In genomic region chr11:126341760-126342161, GRCh38 we compare ENCODE assay signal across 9 cellular contexts. TPM values are rescaled to one million over a fixed set of nuclear protein-coding genes. Genes with fewer than 3 reads are reported as not detected.
DNase-seq lines count a peak whose midpoint lies in the region; ATAC-seq lines count a peak whose summit lies in the region.
"Had no signal": no experiment of that assay in that cellular context is flagged by ENCODE, and none has a peak within 500 bp of the region (broad histone marks: within the 10 kb centered on the region; RNA-seq: fewer than 3 reads in every experiment).

No MANE protein-coding gene starts in this region.

- DNase-seq in activated T-cell treated with anti-CD3 and anti-CD28 coated beads, Interleukin-2, amount 50 U/mL, for 24 hours = no peak
- DNase-seq in activated T-cell treated with anti-CD3 and anti-CD28 coated beads for 4 hours (no peak), T-helper 17 cell (no peak), fibroblast of gingiva (ENCODE audit: low read depth) (peak; percentile 63)
- no peak for DNase-seq in stimulated activated effector memory CD8-positive, alpha-beta T cell treated with anti-CD3 and anti-CD28 coated beads, Interleukin-12 subunit alpha, Interleukin-12 subunit beta, amount 100 ng/mL, for 72 hours (ENCODE audit: low spot score in 2 of 2)
- DNase-seq in activated T-helper 1 cell treated with anti-CD3 and anti-CD28 coated beads, Interleukin-12 subunit alpha, Interleukin-12 subunit beta, Interleukin-2, Interleukin-4 antibody, amounts not matched to agents 30 ng/mL and 10 ng/mL and 1 ng/mL, durations not matched to agents 14 hours and 24 hours and 36 hours (ENCODE audit: low spot score) = no peak
- DNase-seq: tibial artery had no signal

- no peaks in the 10 kb centered on the region for H3K27me3 Mint-ChIP-seq in activated T-cell treated with anti-CD3 and anti-CD28 coated beads, Interleukin-2, amount 50 U/mL, for 24 hours
- H3K27me3 Mint-ChIP-seq in T-helper 17 cell = no peaks in the 10 kb centered on the region
- H3K27me3 Mint-ChIP-seq in activated T-helper 1 cell treated with anti-CD3 and anti-CD28 coated beads, Interleukin-12 subunit alpha, Interleukin-12 subunit beta, Interleukin-2, Interleukin-4 antibody, amounts not matched to agents 30 ng/mL and 10 ng/mL and 1 ng/mL, durations not matched to agents 14 hours and 24 hours and 36 hours (ENCODE audit: insufficient read depth) = no peaks in the 10 kb centered on the region

- H3K36me3 Mint-ChIP-seq in activated T-cell treated with anti-CD3 and anti-CD28 coated beads, Interleukin-2, amount 50 U/mL, for 24 hours (ENCODE audit: low read depth) = peaks cover 84% of the 10 kb centered on the region
- H3K36me3 Mint-ChIP-seq in T-helper 17 cell (ENCODE audit: low read depth) = peaks cover 4% of the 10 kb centered on the region
- peaks cover 72% of the 10 kb centered on the region for H3K36me3 Mint-ChIP-seq in stimulated activated effector memory CD8-positive, alpha-beta T cell treated with anti-CD3 and anti-CD28 coated beads, Interleukin-12 subunit alpha, Interleukin-12 subunit beta, amount 100 ng/mL, for 72 hours
- H3K36me3 Mint-ChIP-seq in activated T-helper 1 cell treated with anti-CD3 and anti-CD28 coated beads, Interleukin-12 subunit alpha, Interleukin-12 subunit beta, Interleukin-2, Interleukin-4 antibody, amounts not matched to agents 30 ng/mL and 10 ng/mL and 1 ng/mL, durations not matched to agents 14 hours and 24 hours and 36 hours (ENCODE audit: low read depth) = peaks cover 23% of the 10 kb centered on the region

- no peaks in the 10 kb centered on the region for H3K9me3 Mint-ChIP-seq in activated T-cell treated with anti-CD3 and anti-CD28 coated beads, Interleukin-2, amount 50 U/mL, for 24 hours
- no peaks in the 10 kb centered on the region for H3K9me3 Mint-ChIP-seq in stimulated activated effector memory CD8-positive, alpha-beta T cell treated with anti-CD3 and anti-CD28 coated beads, Interleukin-12 subunit alpha, Interleukin-12 subunit beta, amount 100 ng/mL, for 72 hours
- no peaks in the 10 kb centered on the region for H3K9me3 Mint-ChIP-seq in activated T-helper 1 cell treated with anti-CD3 and anti-CD28 coated beads, Interleukin-12 subunit alpha, Interleukin-12 subunit beta, Interleukin-2, Interleukin-4 antibody, amounts not matched to agents 30 ng/mL and 10 ng/mL and 1 ng/mL, durations not matched to agents 14 hours and 24 hours and 36 hours

- ATAC-seq in T-helper 17 cell (no peak), HG03439 (IDR thresholded peaks at IDR 0.05; ENCODE audit: unreplicated experiment) (no peak), GM18909 (IDR thresholded peaks at IDR 0.05; ENCODE audit: poor library complexity, unreplicated experiment) (no peak)
- ATAC-seq in stimulated activated effector memory CD8-positive, alpha-beta T cell treated with anti-CD3 and anti-CD28 coated beads, Interleukin-12 subunit alpha, Interleukin-12 subunit beta, amount 100 ng/mL, for 72 hours = no peak

- H3K9me3 ChIP-seq in T-helper 17 cell (ENCODE audit: control insufficient read depth, low read length, poor library complexity, severe bottlenecking) = no peaks in the 10 kb centered on the region
- H3K9me3 ChIP-seq: tibial artery had no signal

- intact Hi-C loops in activated T-helper 1 cell treated with anti-CD3 and anti-CD28 coated beads, Interleukin-12 subunit alpha, Interleukin-12 subunit beta, Interleukin-2, Interleukin-4 antibody, amounts not matched to agents 30 ng/mL and 10 ng/mL and 1 ng/mL, durations not matched to agents 14 hours and 24 hours and 36 hours (cut with micrococcal nuclease) = no loop called here

- H3K27ac Mint-ChIP-seq in activated T-cell treated with anti-CD3 and anti-CD28 coated beads, Interleukin-2, amount 50 U/mL, for 24 hours = peak overlapping the region; percentile 81
- H3K27ac Mint-ChIP-seq in T-helper 17 cell = peak overlapping the region; percentile 4
- H3K27ac Mint-ChIP-seq in stimulated activated effector memory CD8-positive, alpha-beta T cell treated with anti-CD3 and anti-CD28 coated beads, Interleukin-12 subunit alpha, Interleukin-12 subunit beta, amount 100 ng/mL, for 72 hours = peak overlapping the region; percentile 43
- no peak overlapping the region for H3K27ac Mint-ChIP-seq in activated T-helper 1 cell treated with anti-CD3 and anti-CD28 coated beads, Interleukin-12 subunit alpha, Interleukin-12 subunit beta, Interleukin-2, Interleukin-4 antibody, amounts not matched to agents 30 ng/mL and 10 ng/mL and 1 ng/mL, durations not matched to agents 14 hours and 24 hours and 36 hours

- no peak overlapping the region for H3K4me3 Mint-ChIP-seq in activated T-cell treated with anti-CD3 and anti-CD28 coated beads, Interleukin-2, amount 50 U/mL, for 24 hours
- no peak overlapping the region for H3K4me3 Mint-ChIP-seq in T-helper 17 cell
- H3K4me3 Mint-ChIP-seq in stimulated activated effector memory CD8-positive, alpha-beta T cell treated with anti-CD3 and anti-CD28 coated beads, Interleukin-12 subunit alpha, Interleukin-12 subunit beta, amount 100 ng/mL, for 72 hours = no peak overlapping the region
- no peak overlapping the region for H3K4me3 Mint-ChIP-seq in activated T-helper 1 cell treated with anti-CD3 and anti-CD28 coated beads, Interleukin-12 subunit alpha, Interleukin-12 subunit beta, Interleukin-2, Interleukin-4 antibody, amounts not matched to agents 30 ng/mL and 10 ng/mL and 1 ng/mL, durations not matched to agents 14 hours and 24 hours and 36 hours

- H3K4me1 Mint-ChIP-seq in activated T-cell treated with anti-CD3 and anti-CD28 coated beads, Interleukin-2, amount 50 U/mL, for 24 hours (ENCODE audit: low read depth) = peaks cover 21% of the 10 kb centered on the region
- peaks cover 6% of the 10 kb centered on the region for H3K4me1 Mint-ChIP-seq in T-helper 17 cell
- peaks cover 28% of the 10 kb centered on the region for H3K4me1 Mint-ChIP-seq in stimulated activated effector memory CD8-positive, alpha-beta T cell treated with anti-CD3 and anti-CD28 coated beads, Interleukin-12 subunit alpha, Interleukin-12 subunit beta, amount 100 ng/mL, for 72 hours
- H3K4me1 Mint-ChIP-seq in activated T-helper 1 cell treated with anti-CD3 and anti-CD28 coated beads, Interleukin-12 subunit alpha, Interleukin-12 subunit beta, Interleukin-2, Interleukin-4 antibody, amounts not matched to agents 30 ng/mL and 10 ng/mL and 1 ng/mL, durations not matched to agents 14 hours and 24 hours and 36 hours (ENCODE audit: low read depth) = peaks cover 31% of the 10 kb centered on the region

RNA-seq across cellular contexts. Expression of gene ST3GAL4, which starts 13.7 kb away (rescaled TPM):
- 1 to 10 TPM; 3.0 to 4.8 TPM for total RNA-seq in T-helper 17 cell
- 13.2 and 14.1 TPM in 2 replicates for total RNA-seq in activated T-helper 1 cell treated with anti-CD3 and anti-CD28 coated beads, Interleukin-12 subunit alpha, Interleukin-12 subunit beta, Interleukin-2, Interleukin-4 antibody, amounts not matched to agents 30 ng/mL and 10 ng/mL and 1 ng/mL, durations not matched to agents 14 hours and 24 hours and 36 hours

RNA-seq across cellular contexts. Expression of gene DCPS, which starts 37.9 kb away (rescaled TPM):
- 10 to 100 TPM; 12.1 to 14.9 TPM for total RNA-seq in T-helper 17 cell
- 40.4 and 40.5 TPM in 2 replicates for total RNA-seq in activated T-helper 1 cell treated with anti-CD3 and anti-CD28 coated beads, Interleukin-12 subunit alpha, Interleukin-12 subunit beta, Interleukin-2, Interleukin-4 antibody, amounts not matched to agents 30 ng/mL and 10 ng/mL and 1 ng/mL, durations not matched to agents 14 hours and 24 hours and 36 hours

RNA-seq across cellular contexts. Expression of gene TIRAP, which starts 58.9 kb away (rescaled TPM):
- total RNA-seq in T-helper 17 cell = 10 to 100 TPM; 13.1 to 14.1 TPM
- total RNA-seq in activated T-helper 1 cell treated with anti-CD3 and anti-CD28 coated beads, Interleukin-12 subunit alpha, Interleukin-12 subunit beta, Interleukin-2, Interleukin-4 antibody, amounts not matched to agents 30 ng/mL and 10 ng/mL and 1 ng/mL, durations not matched to agents 14 hours and 24 hours and 36 hours = 13.0 and 15.0 TPM in 2 replicates
